Comparison of ENCODE assay signal across 8 cellular contexts in the genomic region with DNA sequence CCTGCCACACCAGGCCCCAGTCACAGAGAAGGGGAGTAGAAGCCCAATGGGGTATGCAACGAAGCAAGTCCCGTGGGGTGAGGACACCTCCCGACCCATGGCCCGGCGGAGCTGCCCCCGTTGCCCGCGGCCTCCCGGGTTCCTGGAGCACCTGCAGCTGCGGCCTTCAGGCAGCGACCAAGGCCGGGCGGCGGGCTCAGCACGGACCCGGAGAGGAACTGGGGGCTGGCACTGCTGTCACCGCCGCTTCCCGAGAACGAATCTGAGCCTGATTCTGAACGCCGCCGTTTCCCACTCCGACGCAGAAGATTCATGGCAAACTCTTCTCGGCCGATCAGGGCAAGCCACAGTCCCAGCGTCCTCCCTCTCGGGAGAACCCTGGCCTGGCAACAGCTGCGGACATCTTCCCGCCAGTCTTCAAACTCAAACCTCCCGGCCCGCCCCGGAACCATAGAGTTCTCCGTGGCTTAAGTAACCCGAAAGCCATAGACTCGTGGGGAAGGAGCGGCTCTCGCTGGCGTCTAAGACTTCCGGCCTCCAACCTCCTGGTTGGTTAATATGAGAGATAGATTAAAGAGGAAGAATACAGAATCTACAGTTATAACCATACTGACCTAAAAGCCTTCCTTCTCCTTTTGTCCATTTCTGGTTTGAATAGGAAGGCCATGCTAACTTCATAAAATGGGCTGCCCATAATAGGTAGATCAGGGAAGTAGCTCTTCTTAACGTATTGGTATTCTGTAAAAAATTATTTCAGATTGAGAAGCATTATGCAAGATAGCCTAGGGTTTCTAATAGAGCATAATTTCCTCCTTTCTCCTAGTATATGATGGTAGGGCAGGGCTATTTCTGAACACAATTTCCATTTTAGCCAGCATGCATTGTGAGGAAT. TPM values are rescaled to one million over a fixed set of nuclear protein-coding genes. Genes with fewer than 3 reads are reported as not detected.
DNase-seq lines count a peak whose midpoint lies in the region; ATAC-seq and TF ChIP-seq lines count a peak whose summit lies in the region.

Gene POLQ, minus strand, starts transcription at position 425 of the 892 bp plus-strand sequence. Its CDS starts 111 bp downstream, at position 314.

- TF ChIP-seq EP300 in Ishikawa (IDR thresholded peaks at IDR 0.05; ENCODE audit: borderline replicate concordance), result no peak

- H3F3A ChIP-seq in PC-3 (ENCODE audit: low read length, unreplicated experiment), result no peaks in the 10 kb centered on the region

- TSS peak; percentile 82 for BruUV-seq in PC-3 (replicated peaks; lab: Mats Ljungman, UMichigan)

- no peak for TF ChIP-seq CTCF in PC-3 (conservative IDR thresholded peaks at IDR 0.05; ENCODE audit: low read depth, low read length)

- no peak for TF ChIP-seq RAD21 in Ishikawa (IDR thresholded peaks at IDR 0.05; ENCODE audit: low read depth)

- TF ChIP-seq POLR2A in erythroblast (IDR thresholded peaks at IDR 0.05; ENCODE audit: low read length), result peak; percentile 91

- H3K27me3 ChIP-seq in PC-3 (ENCODE audit: low read length) (no peaks in the 10 kb centered on the region), mucosa of rectum (ENCODE audit: control insufficient read depth in 2 of 2, insufficient read depth in 2 of 2, low read length in 2 of 2) (no peaks in the 10 kb centered on the region)

- H2AFZ ChIP-seq in PC-3 (ENCODE audit: low read length), result peak within 1 kb of the TSS; percentile 96

- CTCF ChIA-PET in PC-3 (lab: Charles Lee), result interaction anchor here (1.0 to 1.7 kb wide), 3 partner anchors 449 to 761 kb away, joined by 4 to 6 read pairs (median 4); no protein-coding TSS in a partner anchor

- peaks cover 17% of the 10 kb centered on the region for H3K36me3 ChIP-seq in PC-3 (ENCODE audit: low read depth, low read length)
- no peaks in the 10 kb centered on the region for H3K36me3 ChIP-seq in mucosa of rectum (ENCODE audit: control insufficient read depth in 2 of 2, insufficient read depth in 2 of 2, low read length in 2 of 2)

- DNase-seq in DMS114 treated with DMSO at 0.1 percent for 48 hours (lab: John Stamatoyannopoulos, UW; ENCODE audit: unreplicated experiment) (peak; percentile 92), PC-3 (peak; percentile 97), activated T-cell treated with anti-CD3 and anti-CD28 coated beads for 48 hours (ENCODE audit: low read depth) (peak; percentile 76), erythroblast (lab: John Stamatoyannopoulos, UW) (peak; percentile 95 to 96)
- peak; percentile 90 for DNase-seq in stimulated activated CD8-positive, alpha-beta memory T cell treated with anti-CD3 and anti-CD28 coated beads, Interleukin-4, amount 100 ng/mL, for 48 hours

- H3K9ac ChIP-seq in PC-3 (ENCODE audit: low read length), result peak within 1 kb of the TSS; percentile 83
- H3K9ac ChIP-seq in mucosa of rectum (ENCODE audit: low read depth in 1 of 2, low read length in 2 of 2), result peak within 1 kb of the TSS; percentile 60 to 71

- H3K27ac ChIP-seq in PC-3 (ENCODE audit: low read length), result no peak within 1 kb of the TSS
- peak within 1 kb of the TSS; percentile 74 to 82 for H3K27ac ChIP-seq in mucosa of rectum (ENCODE audit: low read depth in 2 of 2, low read length in 2 of 2)

- no peaks in the 10 kb centered on the region for H4K20me1 ChIP-seq in PC-3 (ENCODE audit: low read length)

- H3K4me3 ChIP-seq in PC-3 (ENCODE audit: low read length), result peak within 1 kb of the TSS; percentile 84
- peak within 1 kb of the TSS; percentile 85 to 88 for H3K4me3 ChIP-seq in mucosa of rectum (ENCODE audit: low read length in 2 of 2)

- H3K9me3 ChIP-seq in PC-3 (ENCODE audit: low read length) (no peaks in the 10 kb centered on the region), mucosa of rectum (ENCODE audit: control insufficient read depth in 2 of 2, low read length in 2 of 2) (no peaks in the 10 kb centered on the region)

- ATAC-seq in GM21576 (IDR thresholded peaks at IDR 0.05; ENCODE audit: unreplicated experiment) (peak; percentile 84), PC-3 (peak; percentile 92)

- H3K4me2 ChIP-seq in PC-3 (ENCODE audit: low read length), result peak within 1 kb of the TSS; percentile 95

- no peaks in the 10 kb centered on the region for H3K9me2 ChIP-seq in PC-3 (replicated peaks; ENCODE audit: low read length)

- H3K4me1 ChIP-seq in PC-3 (ENCODE audit: insufficient read depth, low read length), result peaks cover 8% of the 10 kb centered on the region
- H3K4me1 ChIP-seq in mucosa of rectum (ENCODE audit: control insufficient read depth in 2 of 2, insufficient read depth in 2 of 2, low read length in 2 of 2), result peaks cover 10 to 15% of the 10 kb centered on the region in 2 donors

- POLR2A ChIA-PET in PC-3 (lab: Charles Lee; ENCODE audit: unreplicated experiment), result no interaction called here

- intact Hi-C loops in PC-3 (cut with micrococcal nuclease), result loop anchor here (1.0 to 10.0 kb wide), 12 partner anchors 169 to 1481 kb away; partner anchors contain the start of genes EAF2, GOLGB1, IQCB1 and SEMA5B

- peaks cover 37% of the 10 kb centered on the region for H3K79me2 ChIP-seq in PC-3 (ENCODE audit: low read length)

TF ChIP-seq in Ishikawa, 13 proteins besides CTCF, POLR2A, EP300 and RAD21:
- TF ChIP-seq TAF1 (IDR thresholded peaks at IDR 0.05; ENCODE audit: low read depth), result peak; percentile 91
- TF ChIP-seq TCF12 (IDR thresholded peaks at IDR 0.05; ENCODE audit: low read depth), result peak; percentile 59; the same call in 1 of the 2 replicates
- TF ChIP-seq YY1 (IDR thresholded peaks at IDR 0.05; ENCODE audit: low read depth), result peak; percentile 76
- peak; percentile 42; the same call in 1 of the 2 replicates for TF ChIP-seq FOXM1 (IDR thresholded peaks at IDR 0.05; ENCODE audit: borderline replicate concordance, low read depth)
- TF ChIP-seq ZBTB7A (IDR thresholded peaks at IDR 0.05; ENCODE audit: low read depth), result no peak
- TF ChIP-seq, protein P1, sequence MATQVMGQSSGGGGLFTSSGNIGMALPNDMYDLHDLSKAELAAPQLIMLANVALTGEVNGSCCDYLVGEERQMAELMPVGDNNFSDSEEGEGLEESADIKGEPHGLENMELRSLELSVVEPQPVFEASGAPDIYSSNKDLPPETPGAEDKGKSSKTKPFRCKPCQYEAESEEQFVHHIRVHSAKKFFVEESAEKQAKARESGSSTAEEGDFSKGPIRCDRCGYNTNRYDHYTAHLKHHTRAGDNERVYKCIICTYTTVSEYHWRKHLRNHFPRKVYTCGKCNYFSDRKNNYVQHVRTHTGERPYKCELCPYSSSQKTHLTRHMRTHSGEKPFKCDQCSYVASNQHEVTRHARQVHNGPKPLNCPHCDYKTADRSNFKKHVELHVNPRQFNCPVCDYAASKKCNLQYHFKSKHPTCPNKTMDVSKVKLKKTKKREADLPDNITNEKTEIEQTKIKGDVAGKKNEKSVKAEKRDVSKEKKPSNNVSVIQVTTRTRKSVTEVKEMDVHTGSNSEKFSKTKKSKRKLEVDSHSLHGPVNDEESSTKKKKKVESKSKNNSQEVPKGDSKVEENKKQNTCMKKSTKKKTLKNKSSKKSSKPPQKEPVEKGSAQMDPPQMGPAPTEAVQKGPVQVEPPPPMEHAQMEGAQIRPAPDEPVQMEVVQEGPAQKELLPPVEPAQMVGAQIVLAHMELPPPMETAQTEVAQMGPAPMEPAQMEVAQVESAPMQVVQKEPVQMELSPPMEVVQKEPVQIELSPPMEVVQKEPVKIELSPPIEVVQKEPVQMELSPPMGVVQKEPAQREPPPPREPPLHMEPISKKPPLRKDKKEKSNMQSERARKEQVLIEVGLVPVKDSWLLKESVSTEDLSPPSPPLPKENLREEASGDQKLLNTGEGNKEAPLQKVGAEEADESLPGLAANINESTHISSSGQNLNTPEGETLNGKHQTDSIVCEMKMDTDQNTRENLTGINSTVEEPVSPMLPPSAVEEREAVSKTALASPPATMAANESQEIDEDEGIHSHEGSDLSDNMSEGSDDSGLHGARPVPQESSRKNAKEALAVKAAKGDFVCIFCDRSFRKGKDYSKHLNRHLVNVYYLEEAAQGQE (IDR thresholded peaks at IDR 0.05; ENCODE audit: low read depth), result no peak
- TF ChIP-seq EGR1 (IDR thresholded peaks at IDR 0.05), result no peak
- no peak for TF ChIP-seq CREB1 (IDR thresholded peaks at IDR 0.05; ENCODE audit: low read depth)
- TF ChIP-seq CEBPB (IDR thresholded peaks at IDR 0.05), result no peak
- peak; percentile 56 for TF ChIP-seq MAX (IDR thresholded peaks at IDR 0.05)
- TF ChIP-seq, protein P2, sequence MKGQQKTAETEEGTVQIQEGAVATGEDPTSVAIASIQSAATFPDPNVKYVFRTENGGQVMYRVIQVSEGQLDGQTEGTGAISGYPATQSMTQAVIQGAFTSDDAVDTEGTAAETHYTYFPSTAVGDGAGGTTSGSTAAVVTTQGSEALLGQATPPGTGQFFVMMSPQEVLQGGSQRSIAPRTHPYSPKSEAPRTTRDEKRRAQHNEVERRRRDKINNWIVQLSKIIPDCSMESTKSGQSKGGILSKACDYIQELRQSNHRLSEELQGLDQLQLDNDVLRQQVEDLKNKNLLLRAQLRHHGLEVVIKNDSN (IDR thresholded peaks at IDR 0.05), result no peak
- 0 out of 2 replicates have a peak, but pooled peaks have one; percentile 7 for TF ChIP-seq NFIC (IDR thresholded peaks at IDR 0.05)

RNA-seq across cellular contexts. Expression of gene POLQ, which starts in this region (rescaled TPM):
- total RNA-seq in PC-3 (2014; rRNA removed), result 9.6 and 22.2 TPM in 2 replicates
